24 cellular contexts compared by ENCODE assay signal in genomic region chr12:130799051-130799450, GRCh38.
"Had no signal": no experiment of that assay in that cellular context is flagged by ENCODE, and none has a peak within 500 bp of the region (broad histone marks: within the 10 kb centered on the region; RNA-seq: fewer than 3 reads in every experiment).

No MANE protein-coding gene starts in this region.

- FAIRE-seq: kidney, TTC549 had no signal

- H3K9me3 ChIP-seq: breast epithelium, esophagus muscularis mucosa, gastroesophageal sphincter, thoracic aorta, vagina had no signal

- DNase-seq: activated CD4-positive, alpha-beta T cell treated with anti-CD3 and anti-CD28 coated beads for 1 hour; activated CD4-positive, alpha-beta T cell treated with anti-CD3 and anti-CD28 coated beads, Interleukin-2, amount 50 U/mL, for 1 hour; activated CD8-positive, alpha-beta T cell treated with anti-CD3 and anti-CD28 coated beads, Interleukin-2, amount 10 ng/mL, durations not matched to agents 7 days and 5 days; activated naive CD4-positive, alpha-beta T cell; amniotic stem cell; cortex of kidney; head of caudate nucleus; kidney; naive thymus-derived CD8-positive, alpha-beta T cell; retina; stimulated activated CD4-positive, alpha-beta T cell treated with anti-CD3 and anti-CD28 coated beads, Interleukin-2, amount 100 ng/mL, for 48 hours; stimulated activated CD8-positive, alpha-beta memory T cell treated with anti-CD3 and anti-CD28 coated beads, Interleukin-4, amount 100 ng/mL, for 48 hours; stimulated activated naive B cell treated with anti-CD40 and anti-IgM and Interleukin-4, amounts not matched to agents 10 μg/mL and 1 μg/mL and 100 μg/mL, for 72 hours; T-cell had no signal

- H3K9ac ChIP-seq: neural progenitor cell had no signal

- ATAC-seq: activated CD8-positive, alpha-beta T cell treated with anti-CD3 and anti-CD28 coated beads, Interleukin-2, amount 10 ng/mL, durations not matched to agents 7 days and 5 days; activated T-helper 17 cell treated with anti-CD3 and anti-CD28 coated beads, Interleukin-2, amount 50 U/mL, for 72 hours; gastroesophageal sphincter; left lobe of liver; naive thymus-derived CD8-positive, alpha-beta T cell; stimulated activated naive B cell treated with anti-CD40 and anti-IgM and Interleukin-4, amounts not matched to agents 10 μg/mL and 1 μg/mL and 100 μg/mL, for 72 hours; T-cell had no signal

- H3K4me1 ChIP-seq: breast epithelium, esophagus muscularis mucosa, gastroesophageal sphincter, neural progenitor cell, vagina had no signal

- H3K27ac ChIP-seq: breast epithelium, esophagus muscularis mucosa, gastroesophageal sphincter, neural progenitor cell, thoracic aorta, vagina had no signal

- H3K4me3 ChIP-seq: breast epithelium, esophagus muscularis mucosa, gastroesophageal sphincter, lung, neural progenitor cell, thoracic aorta, vagina had no signal

- H3K27me3 ChIP-seq: breast epithelium, esophagus muscularis mucosa, gastroesophageal sphincter, neural progenitor cell, vagina had no signal

- H3K36me3 ChIP-seq: breast epithelium had no signal
